In the genomic region with DNA sequence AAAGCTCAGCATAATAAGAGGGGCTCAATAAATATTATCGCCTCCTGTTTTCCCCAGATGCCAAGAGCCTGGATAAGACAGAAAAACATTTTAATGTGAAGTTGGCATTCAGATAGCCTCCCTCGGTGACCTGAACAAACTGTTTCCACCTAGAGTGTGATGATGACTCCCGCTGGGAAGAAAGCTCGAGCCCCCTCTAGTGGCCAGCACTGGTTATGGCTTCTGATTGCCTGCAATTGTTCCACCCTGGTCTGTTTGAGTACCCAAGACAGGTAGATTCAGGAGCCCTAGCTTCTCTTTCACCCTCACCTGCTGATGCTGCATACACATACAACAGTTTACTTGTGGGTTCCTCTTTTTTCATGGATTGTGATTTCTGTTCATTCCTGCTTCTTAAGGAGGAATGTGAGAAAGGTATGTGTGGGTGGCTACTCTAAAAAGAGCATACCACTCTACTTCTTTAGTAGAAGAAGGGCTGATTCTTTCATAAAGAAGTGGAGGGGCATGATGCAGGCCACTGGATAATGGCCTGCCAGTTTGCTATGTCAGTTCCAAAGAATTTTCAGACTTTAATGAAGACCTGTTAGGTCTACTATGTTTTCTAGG, we compare ENCODE assay signal across 8 cellular contexts. TPM values are rescaled to one million over a fixed set of nuclear protein-coding genes. Genes with fewer than 3 reads are reported as not detected.
DNase-seq lines count a peak whose midpoint lies in the region; ATAC-seq, FAIRE-seq and TF ChIP-seq lines count a peak whose summit lies in the region.

No MANE protein-coding gene starts in this region.

- no peak overlapping the region for H2BK5ac ChIP-seq in IMR-90 (ENCODE audit: low read depth, low read length, poor library complexity, severe bottlenecking)

- no peak overlapping the region for H2BK20ac ChIP-seq in IMR-90 (ENCODE audit: low read depth, low read length)

- peaks cover 16% of the 10 kb centered on the region; the same call in 2 of the 3 replicates for H3K4me1 ChIP-seq in A549
- no peaks in the 10 kb centered on the region for H3K4me1 ChIP-seq in IMR-90 (ENCODE audit: control insufficient read depth, insufficient read depth, low read length)
- no peaks in the 10 kb centered on the region for H3K4me1 ChIP-seq in thoracic aorta (ENCODE audit: control insufficient read depth in 1 of 2, low read depth in 2 of 2)

- 0% methylated on average over 4 of the region's 4 CpGs for WGBS in A549 (ENCODE audit: missing lambda C conversion rate)
- no CpG with 5 or more reads among the region's 4 CpGs for WGBS in IMR-90 (ENCODE audit: extremely low coverage in 2 of 2, insufficient read length in 1 of 2), 2 experiments

- H3K79me1 ChIP-seq in IMR-90 (ENCODE audit: low read depth in 1 of 2, low read length in 2 of 2), result no peaks in the 10 kb centered on the region

- no peak overlapping the region for H3K14ac ChIP-seq in IMR-90 (replicated peaks; ENCODE audit: low read depth, low read length)

- TF ChIP-seq EP300 in A549 (IDR thresholded peaks at IDR 0.05), result no peak

- no peaks in the 10 kb centered on the region for H3K9me3 ChIP-seq in A549
- no peaks in the 10 kb centered on the region for H3K9me3 ChIP-seq in IMR-90 (ENCODE audit: control insufficient read depth, insufficient read depth, low read length)
- H3K9me3 ChIP-seq in thoracic aorta, result no peaks in the 10 kb centered on the region

- no peak overlapping the region for H3K4me3 ChIP-seq in A549
- H3K4me3 ChIP-seq in IMR-90 (ENCODE audit: insufficient read depth, low read depth, low read length), result no peak overlapping the region
- no peak overlapping the region for H3K4me3 ChIP-seq in thoracic aorta

- H3K23ac ChIP-seq in IMR-90 (ENCODE audit: low read depth, low read length), result no peak overlapping the region

- no TSS peak for BruUV-seq in IMR-90 (replicated peaks; lab: Mats Ljungman, UMichigan)

- in situ Hi-C loops in GM13976 (cut with MboI; ENCODE audit: low sequenced_read_pairs, unreplicated experiment), result loop anchor here (5.0 kb wide), 1 partner anchor 77 kb away; a partner anchor contains a TSS
- in situ Hi-C loops in IMR-90 (cut with MboI; ENCODE audit: low sequenced_read_pairs), result loop anchor here (5.0 kb wide), 1 partner anchor 77 kb away; a partner anchor contains a TSS

- POLR2A ChIA-PET in A549 (lab: Yijun Ruan, JAX) (interaction anchor here (1.3 to 1.8 kb wide), 2 partner anchors 76 to 165 kb away, joined by 3 to 14 read pairs; a partner anchor contains a TSS), IMR-90 (lab: Charles Lee; ENCODE audit: unreplicated experiment) (interaction anchor here (1.1 kb wide), 1 partner anchor 76 kb away, joined by 3 read pairs; no protein-coding TSS in a partner anchor)

- H2AK5ac ChIP-seq in IMR-90 (ENCODE audit: low read depth, low read length), result no peak overlapping the region

- no peak overlapping the region for H2AFZ ChIP-seq in IMR-90 (replicated peaks; ENCODE audit: low read length, poor library complexity)

- no peak for FAIRE-seq in A549 (lab: Jason Lieb, UNC)

- H4K20me1 ChIP-seq in IMR-90 (ENCODE audit: insufficient read depth, low read length), result no peaks in the 10 kb centered on the region

- H3K27me3 ChIP-seq in IMR-90 (ENCODE audit: control insufficient read depth, insufficient read depth, low read length) (no peaks in the 10 kb centered on the region), thoracic aorta (replicated peaks; ENCODE audit: insufficient read depth) (no peaks in the 10 kb centered on the region)

- H3K36me3 ChIP-seq in IMR-90 (ENCODE audit: control insufficient read depth, insufficient read depth, low read length) (peaks cover 10% of the 10 kb centered on the region; the same call in 1 of the 2 replicates), thoracic aorta (peaks cover 31% of the 10 kb centered on the region)

- no peak overlapping the region for H3K18ac ChIP-seq in IMR-90 (ENCODE audit: low read depth, low read length)

- H4K8ac ChIP-seq in IMR-90 (ENCODE audit: low read depth in 2 of 2, low read length in 2 of 2), result no peak overlapping the region

- DNase-seq in A549 (ENCODE audit: low read depth in 1 of 2, low spot score in 1 of 2) (peak; percentile 66 to 86), GM13976 (ENCODE audit: low spot score) (peak; percentile 78), IMR-90 (peak; percentile 53), RPMI7951 (ENCODE audit: low read depth) (peak; percentile 47), activated T-helper 1 cell treated with Interleukin-2 at 50 U/mL for 16 hours (ENCODE audit: low read depth) (peak; percentile 62), fibroblast of the conjunctiva (ENCODE audit: low read depth) (peak; percentile 37), occipital lobe (lab: John Stamatoyannopoulos, UW) (peak; percentile 53), thoracic aorta (ENCODE audit: low spot score) (no peak)

- TF ChIP-seq RAD21 in A549 (conservative IDR thresholded peaks at IDR 0.05 in 1 of 2, IDR thresholded peaks at IDR 0.05 in 1 of 2), result peak; percentile 91 to 95
- peak; percentile 90 for TF ChIP-seq RAD21 in IMR-90 (IDR thresholded peaks at IDR 0.05; ENCODE audit: low read length)

- dilution Hi-C loops in IMR-90 (cut with HindIII; ENCODE audit: low sequenced_read_pairs, unreplicated experiment), result no loop called here

- H3K4me2 ChIP-seq in A549 (no peak overlapping the region), IMR-90 (ENCODE audit: low read depth, low read length) (no peak overlapping the region)

- CTCF ChIA-PET in A549 (lab: Yijun Ruan, JAX), result interaction anchor here (0.6 to 13.9 kb wide), 55 partner anchors 8 to 1636 kb away, joined by 3 to 546 read pairs (median 5); a partner anchor contains a TSS
- CTCF ChIA-PET in IMR-90 (lab: Yijun Ruan, JAX), result interaction anchor here (9.8 kb wide), 1 partner anchor 76 kb away, joined by 125 read pairs; a partner anchor contains a TSS

- H3K9me1 ChIP-seq in IMR-90 (ENCODE audit: insufficient read depth, low read length), result peaks cover 2% of the 10 kb centered on the region; the same call in 1 of the 2 replicates

- H2BK120ac ChIP-seq in IMR-90 (ENCODE audit: low read depth, low read length), result no peak overlapping the region

- ATAC-seq in A549 (peak; percentile 93 to 98), IMR-90 (ENCODE audit: low read depth) (peak; percentile 99), thoracic aorta (ENCODE audit: insufficient number of reproducible peaks, low FRiP score, low read depth) (peak; percentile 70)

- H2BK15ac ChIP-seq in IMR-90 (ENCODE audit: low read depth, low read length), result no peak overlapping the region

- no peak overlapping the region for H4K5ac ChIP-seq in IMR-90 (ENCODE audit: low read depth, low read length)

- H3K56ac ChIP-seq in IMR-90 (ENCODE audit: extremely low read depth, insufficient read depth, low read length), result no peak overlapping the region

- no peak overlapping the region for H3K9ac ChIP-seq in IMR-90 (ENCODE audit: low read depth, low read length)

- no peak overlapping the region for H3K4ac ChIP-seq in IMR-90 (ENCODE audit: low read depth, low read length)

- TF ChIP-seq POLR2A in A549 (IDR thresholded peaks at IDR 0.05; ENCODE audit: low read length) (no peak), IMR-90 (IDR thresholded peaks at IDR 0.05; ENCODE audit: low read depth, low read length) (no peak)

- peak overlapping the region; percentile 2 to 24; a peak in 1 of 6 replicates for H3K27ac ChIP-seq in A549
- H3K27ac ChIP-seq in IMR-90 (ENCODE audit: insufficient read depth, low read length), result no peak overlapping the region
- no peak overlapping the region for H3K27ac ChIP-seq in thoracic aorta

- TF ChIP-seq CTCF in A549 (IDR thresholded peaks at IDR 0.05) (peak; percentile 94), GM13976 (IDR thresholded peaks at IDR 0.05; ENCODE audit: borderline replicate concordance, control extremely low read depth, extremely low read depth, insufficient read depth, missing control alignments) (peak; percentile 89), IMR-90 (conservative IDR thresholded peaks at IDR 0.05; ENCODE audit: low read depth, low read length) (peak; percentile 95), thoracic aorta (IDR thresholded peaks at IDR 0.05) (peak; percentile 95)

- intact Hi-C loops in IMR-90 (cut with micrococcal nuclease), result loop anchor here (1.0 to 2.0 kb wide), 3 partner anchors 77 to 347 kb away; no protein-coding TSS in a partner anchor

- H2AK9ac ChIP-seq in IMR-90 (replicated peaks; ENCODE audit: low read depth, low read length, poor library complexity), result no peak overlapping the region

- H4K91ac ChIP-seq in IMR-90 (ENCODE audit: insufficient read depth, low read depth, low read length), result no peak overlapping the region

TF ChIP-seq in IMR-90, 13 proteins besides CTCF, POLR2A, EP300 and RAD21:
- TF ChIP-seq SMC3 (IDR thresholded peaks at IDR 0.05; ENCODE audit: low read depth, low read length) (peak; percentile 94), CEBPB (IDR thresholded peaks at IDR 0.05; ENCODE audit: low read depth, low read length) (no peak)

RNA-seq across cellular contexts. Expression of a gene that starts 6.4 kb away (rescaled TPM):
- polyA plus RNA-seq in A549 (2011; rRNA removed), result 22.3 and 23.4 TPM in 2 replicates
- 16.1 and 20.7 TPM in 2 replicates for polyA plus RNA-seq in A549 (2012; cell fraction: cytosol; rRNA removed)
- 5.2 and 9.2 TPM in 2 replicates for polyA plus RNA-seq in A549 (2012; cell fraction: nucleus; rRNA removed)
- polyA plus RNA-seq in A549 (2017; fragmentation: RNase III; extraction: RNeasy Plus Mini Kit Qiagen cat#74134 plus additional on column Dnase treatment), result 14.0 to 19.1 TPM (median 18.8 TPM) in 3 replicates
- 7.6 and 10.4 TPM in 2 replicates for polyA minus RNA-seq in A549 (2011; rRNA and poly(A)+ RNA removed)
- 0.90 and 1.9 TPM in 2 replicates for total RNA-seq in IMR-90 (2012; rRNA removed)
- polyA plus RNA-seq in IMR-90 (2012; rRNA removed), result 15.0 and 15.4 TPM in 2 replicates
- 14.6 and 16.0 TPM in 2 replicates for polyA plus RNA-seq in IMR-90 (2012; cell fraction: cytosol; rRNA removed)
- 2.7 and 6.5 TPM in 2 replicates for polyA plus RNA-seq in IMR-90 (2012; cell fraction: nucleus; rRNA removed; ENCODE audit: low replicate concordance)
- 12.8 and 13.9 TPM in 2 replicates for total RNA-seq in RPMI7951 (2014; rRNA removed; shearing (Covaris generic))
- total RNA-seq in occipital lobe, result 9.2 TPM
- total RNA-seq in thoracic aorta, result 1 to 10 TPM; 7.6 to 7.7 TPM

RNA-seq across cellular contexts. Expression of a gene that starts 6.8 kb away (rescaled TPM):
- polyA plus RNA-seq in A549 (2011; rRNA removed), result 23.7 and 36.7 TPM in 2 replicates
- polyA plus RNA-seq in A549 (2012; cell fraction: cytosol; rRNA removed), result 8.1 and 10.1 TPM in 2 replicates
- 10.1 and 15.5 TPM in 2 replicates for polyA plus RNA-seq in A549 (2012; cell fraction: nucleus; rRNA removed)
- 18.4 to 19.7 TPM (median 18.8 TPM) in 3 replicates for polyA plus RNA-seq in A549 (2017; fragmentation: RNase III; extraction: RNeasy Plus Mini Kit Qiagen cat#74134 plus additional on column Dnase treatment)
- 37.3 and 38.7 TPM in 2 replicates for polyA minus RNA-seq in A549 (2011; rRNA and poly(A)+ RNA removed)
- total RNA-seq in IMR-90 (2012; rRNA removed), result 15.0 and 16.7 TPM in 2 replicates
- 9.3 and 11.9 TPM in 2 replicates for polyA plus RNA-seq in IMR-90 (2012; rRNA removed)
- 3.6 and 22.1 TPM in 2 replicates for polyA plus RNA-seq in IMR-90 (2012; cell fraction: cytosol; rRNA removed)
- polyA plus RNA-seq in IMR-90 (2012; cell fraction: nucleus; rRNA removed; ENCODE audit: low replicate concordance), result 6.4 and 15.6 TPM in 2 replicates
- total RNA-seq in RPMI7951 (2014; rRNA removed; shearing (Covaris generic)), result 16.2 and 20.2 TPM in 2 replicates
- 36.7 TPM for total RNA-seq in occipital lobe
- 10 to 100 TPM; 34.7 to 47.9 TPM for total RNA-seq in thoracic aorta

Comparison
In these comparisons a context has a peak if more than half of its experiments do, and no peak if none do; other contexts are left out.
1. H3K27ac ChIP-seq: peak in A549 (2 of 2); none in IMR-90 (single experiment) and thoracic aorta (0 of 2).
2. Peak in every context shown above with its lines, with median percentiles within 50 percentile points of each other: ATAC-seq and CTCF ChIP-seq.